ENCODE assay signal across 8 cellular contexts in genomic region chr4:151117371-151117962, GRCh38. TPM values are rescaled to one million over a fixed set of nuclear protein-coding genes. Genes with fewer than 3 reads are reported as not detected.
DNase-seq lines count a peak whose midpoint lies in the region; ATAC-seq and TF ChIP-seq lines count a peak whose summit lies in the region.

No MANE protein-coding gene starts in this region.

- H3K9me3 Mint-ChIP-seq in neural crest cell: no peaks in the 10 kb centered on the region

- H3K27ac ChIP-seq in DND-41 (ENCODE audit: low read length): no peak overlapping the region

- no peak overlapping the region for H3K4me2 ChIP-seq in DND-41 (ENCODE audit: insufficient read depth, low read length)

- no peaks in the 10 kb centered on the region for H3K9me3 ChIP-seq in DND-41 (ENCODE audit: insufficient read depth, low read length, severe bottlenecking)

- no peaks in the 10 kb centered on the region for H3K27me3 ChIP-seq in DND-41 (ENCODE audit: insufficient read depth, low read length, poor library complexity)

- H3K4me1 Mint-ChIP-seq in neural crest cell: peaks cover 4% of the 10 kb centered on the region

- no peaks in the 10 kb centered on the region for H3K27me3 Mint-ChIP-seq in neural crest cell (ENCODE audit: low read depth)

- TF ChIP-seq CTCF in DND-41 (IDR thresholded peaks at IDR 0.05; ENCODE audit: borderline replicate concordance, extremely low read depth, low read length, poor library complexity, severe bottlenecking) (peak; percentile 87), fibroblast of pulmonary artery (IDR thresholded peaks at IDR 0.05; ENCODE audit: low read length, missing control alignments) (peak; percentile 76), neural crest cell (conservative IDR thresholded peaks at IDR 0.05) (peak; percentile 85)

- H3K36me3 ChIP-seq in DND-41 (ENCODE audit: insufficient read depth, low read length): peaks cover 9% of the 10 kb centered on the region; the same call in 1 of the 2 replicates

- peak; percentile 70 for DNase-seq in DND-41
- peak; percentile 72 to 88 for DNase-seq in NCI-H526 (lab: John Stamatoyannopoulos, UW)
- peak; percentile 22 for DNase-seq in activated T-cell treated with anti-CD3 and anti-CD28 coated beads for 48 hours (ENCODE audit: low read depth)
- DNase-seq in fibroblast of pulmonary artery (ENCODE audit: low read depth): peak; percentile 79
- DNase-seq in neural crest cell (ENCODE audit: low read depth, low spot score): peak; percentile 67
- no peak for DNase-seq in NK-92 (lab: John Stamatoyannopoulos, UW; ENCODE audit: unreplicated experiment)

- no peak overlapping the region for H3K9ac ChIP-seq in DND-41 (ENCODE audit: low read depth, low read length)

- no peaks in the 10 kb centered on the region for H3K4me1 ChIP-seq in DND-41 (ENCODE audit: insufficient read depth, low read length)

- H3K4me3 ChIP-seq in DND-41 (ENCODE audit: low read depth in 1 of 2, low read length in 2 of 2) (no peak overlapping the region), fibroblast of pulmonary artery (replicated peaks; ENCODE audit: low read depth, low read length) (no peak overlapping the region)

- no peak overlapping the region for H3K27ac Mint-ChIP-seq in neural crest cell (ENCODE audit: unreplicated experiment)

- no peaks in the 10 kb centered on the region for H3K79me2 ChIP-seq in DND-41 (ENCODE audit: insufficient read depth, low read length)

- H3K4me3 Mint-ChIP-seq in neural crest cell: no peak overlapping the region

- peak; percentile 82 for ATAC-seq in DND-41 (ENCODE audit: insufficient read depth, low read depth)
- peak; percentile 94 for ATAC-seq in GM19463 (IDR thresholded peaks at IDR 0.05; ENCODE audit: unreplicated experiment)
- ATAC-seq in HG03457 (IDR thresholded peaks at IDR 0.05; ENCODE audit: unreplicated experiment): peak; percentile 81

- H3K36me3 Mint-ChIP-seq in neural crest cell (ENCODE audit: low read depth): peaks cover 11% of the 10 kb centered on the region

- no peaks in the 10 kb centered on the region for H4K20me1 ChIP-seq in DND-41 (ENCODE audit: insufficient read depth, low read length)

- no peak overlapping the region for H2AFZ ChIP-seq in DND-41 (ENCODE audit: low read depth, low read length)

RNA-seq across cellular contexts. Expression of gene RPS3A, which starts 18.0 kb away (rescaled TPM):
- total RNA-seq in neural crest cell: 2,382 and 2,466 TPM in 2 replicates
